In the genomic region with DNA sequence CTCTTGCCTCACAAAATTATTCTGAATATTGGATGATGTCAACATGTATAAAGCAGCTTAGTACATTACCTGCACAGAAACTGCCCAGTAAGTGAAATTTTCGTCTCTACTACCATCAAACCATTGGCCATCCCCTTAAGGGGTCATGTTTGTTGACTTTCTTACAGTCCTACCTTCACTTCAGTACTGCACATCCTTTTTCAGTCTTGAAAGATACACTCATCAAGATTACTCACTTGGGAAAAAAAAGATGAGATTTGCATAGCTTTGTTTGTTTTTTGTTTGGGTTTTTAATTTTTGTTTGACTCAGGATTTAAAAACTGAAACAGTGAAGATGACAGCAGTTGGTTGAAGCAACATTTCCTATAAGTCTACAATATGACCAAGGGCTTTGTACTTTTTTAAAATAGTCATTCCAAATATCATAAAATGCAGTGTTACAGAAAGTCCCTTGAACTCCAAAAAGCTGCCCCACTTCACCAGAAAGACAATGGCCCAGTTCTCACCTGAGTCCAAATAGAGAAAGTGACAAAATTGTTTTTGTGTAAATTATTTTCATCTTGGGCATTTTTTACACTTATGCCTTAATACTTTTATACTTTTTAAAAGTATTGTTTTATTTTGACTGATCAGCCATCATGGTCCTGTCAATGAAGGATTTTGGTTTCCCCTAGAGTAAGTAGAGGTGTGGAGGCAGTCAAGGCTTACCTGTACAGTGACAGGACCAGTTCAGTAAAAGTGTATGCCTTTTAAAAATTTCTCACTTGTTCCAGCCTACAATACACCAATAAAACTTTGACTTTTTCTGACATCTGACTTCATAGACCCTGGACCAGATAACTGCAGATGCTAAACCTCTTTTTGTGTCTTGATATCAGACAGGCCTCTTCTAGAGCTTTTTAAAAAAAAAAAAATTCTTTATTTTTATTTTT, we compare ENCODE assay signal across 24 cellular contexts. TPM values are rescaled to one million over a fixed set of nuclear protein-coding genes. Genes with fewer than 3 reads are reported as not detected.
"Had no signal": no experiment of that assay in that cellular context is flagged by ENCODE, and none has a peak within 500 bp of the region (broad histone marks: within the 10 kb centered on the region; RNA-seq: fewer than 3 reads in every experiment).

No MANE protein-coding gene starts in this region.

- DNase-seq: activated CD4-positive, alpha-beta T cell treated with anti-CD3 and anti-CD28 coated beads for 48 hours; activated CD4-positive, alpha-beta T cell treated with anti-CD3 and anti-CD28 coated beads, Interleukin-2, amount 50 U/mL, for 48 hours; activated naive CD8-positive, alpha-beta T cell treated with anti-CD3 and anti-CD28 coated beads, Interleukin-2, amount 50 U/mL, for 24 hours; activated T-cell treated with anti-CD3 and anti-CD28 coated beads, Interleukin-2, amount 50 U/mL, for 48 hours; amniotic stem cell; MV-4-11; NCI-H1092 treated with DMSO at 0.1 percent for 48 hours; NCI-H1436; NCI-H1694 treated with DMSO at 0.1 percent for 48 hours; NCI-H2029 treated with DMSO at 0.1 percent for 48 hours; NCI-H510A treated with DMSO at 0.1 percent for 48 hours; NCI-H69; NK-92 treated with Interleukin-12 subunit alpha and Interleukin-12 subunit beta, amount 100 ng/mL, for 24 hours; OCI-M1; RPMI8226; SW 1271 had no signal

- H3K27me3 Mint-ChIP-seq: activated naive CD8-positive, alpha-beta T cell treated with anti-CD3 and anti-CD28 coated beads, Interleukin-2, amount 50 U/mL, for 24 hours; brain; dendritic cell treated with granulocyte-macrophage colony-stimulating factor and Interleukin-4, amounts not matched to agents 40 ng/mL and 50 ng/mL, for 4 days had no signal

- H3K27ac Mint-ChIP-seq: activated naive CD4-positive, alpha-beta T cell treated with anti-CD3 and anti-CD28 coated beads, Interleukin-2, amount 50 U/mL, for 24 hours; activated naive CD8-positive, alpha-beta T cell treated with anti-CD3 and anti-CD28 coated beads, Interleukin-2, amount 50 U/mL, for 24 hours; brain; dendritic cell treated with granulocyte-macrophage colony-stimulating factor and Interleukin-4, amounts not matched to agents 40 ng/mL and 50 ng/mL, for 4 days had no signal

- H3K4me1 Mint-ChIP-seq: activated naive CD4-positive, alpha-beta T cell treated with anti-CD3 and anti-CD28 coated beads, Interleukin-2, amount 50 U/mL, for 24 hours; activated naive CD8-positive, alpha-beta T cell treated with anti-CD3 and anti-CD28 coated beads, Interleukin-2, amount 50 U/mL, for 24 hours; brain had no signal

- H3K4me3 Mint-ChIP-seq: activated naive CD4-positive, alpha-beta T cell treated with anti-CD3 and anti-CD28 coated beads, Interleukin-2, amount 50 U/mL, for 24 hours; activated naive CD8-positive, alpha-beta T cell treated with anti-CD3 and anti-CD28 coated beads, Interleukin-2, amount 50 U/mL, for 24 hours; brain; dendritic cell treated with granulocyte-macrophage colony-stimulating factor and Interleukin-4, amounts not matched to agents 40 ng/mL and 50 ng/mL, for 4 days had no signal

- H3K9me3 Mint-ChIP-seq: activated naive CD4-positive, alpha-beta T cell treated with anti-CD3 and anti-CD28 coated beads, Interleukin-2, amount 50 U/mL, for 24 hours; activated naive CD8-positive, alpha-beta T cell treated with anti-CD3 and anti-CD28 coated beads, Interleukin-2, amount 50 U/mL, for 24 hours; dendritic cell treated with granulocyte-macrophage colony-stimulating factor and Interleukin-4, amounts not matched to agents 40 ng/mL and 50 ng/mL, for 4 days had no signal

- H3K36me3 Mint-ChIP-seq: activated naive CD4-positive, alpha-beta T cell treated with anti-CD3 and anti-CD28 coated beads, Interleukin-2, amount 50 U/mL, for 24 hours; brain had no signal

- ATAC-seq: activated CD4-positive, CD25-positive, alpha-beta regulatory T cell treated with anti-CD3 and anti-CD28 coated beads, Interleukin-2, amount 50 U/mL, for 24 hours; activated naive CD8-positive, alpha-beta T cell treated with anti-CD3 and anti-CD28 coated beads, Interleukin-2, amount 50 U/mL, for 24 hours; Panc1; Right ventricle myocardium inferior; SK-N-SH treated with all-trans-retinoic acid at 6 μM for 48 hours had no signal

RNA-seq across cellular contexts. Expression of a gene that starts 59.7 kb away (rescaled TPM):
- total RNA-seq: M059J had no signal
